ENCODE assay signal across 20 cellular contexts in the genomic region with DNA sequence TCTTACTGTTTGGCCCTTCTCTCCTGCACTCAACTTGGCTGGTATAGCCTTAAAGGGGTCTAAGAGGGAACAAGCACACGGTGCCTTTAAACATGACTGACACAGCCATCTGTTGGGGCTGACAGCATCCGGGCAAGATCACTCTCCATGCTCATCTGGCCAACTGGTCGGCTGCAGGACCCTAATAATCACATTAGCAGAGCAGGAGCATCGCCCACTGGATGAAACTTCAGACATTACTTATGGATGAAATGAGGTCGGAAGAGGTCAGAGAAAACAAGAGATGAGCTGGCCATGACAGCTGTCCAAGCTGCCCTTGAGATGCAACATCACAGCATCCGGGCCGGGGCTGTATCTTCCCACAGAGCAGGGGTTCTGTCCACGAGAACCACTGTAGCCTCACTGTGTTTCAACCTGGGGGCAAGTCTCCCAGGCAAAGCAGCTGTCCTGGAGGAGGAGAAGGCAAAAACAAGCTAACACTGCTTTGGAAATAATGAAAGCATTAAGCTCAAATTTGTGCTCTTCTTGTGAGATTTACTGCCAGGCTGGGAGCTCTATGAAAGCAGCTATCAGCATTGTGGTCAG.
DNase-seq lines count a peak whose midpoint lies in the region; ATAC-seq and TF ChIP-seq lines count a peak whose summit lies in the region.
"Had no signal": no experiment of that assay in that cellular context is flagged by ENCODE, and none has a peak within 500 bp of the region (broad histone marks: within the 10 kb centered on the region; RNA-seq: fewer than 3 reads in every experiment).

No MANE protein-coding gene starts in this region.

- H3K27ac ChIP-seq in osteoblast (ENCODE audit: low read depth, low read length) (no peak overlapping the region), heart left ventricle (no peak overlapping the region)
- H3K27ac ChIP-seq: BLaER1 had no signal

- no peak overlapping the region for H3K4me2 ChIP-seq in osteoblast (ENCODE audit: insufficient read depth, low read length)
- H3K4me2 ChIP-seq: BLaER1 had no signal

- no peak for ATAC-seq in heart left ventricle

- no peak for TF ChIP-seq POLR2A in heart left ventricle (IDR thresholded peaks at IDR 0.05)

- H3K4me3 ChIP-seq in BE2C (ENCODE audit: low read depth, low read length): no peak overlapping the region; the same call in 1 of the 2 replicates
- H3K4me3 ChIP-seq in osteoblast (ENCODE audit: insufficient read depth, low read length): no peak overlapping the region
- no peak overlapping the region for H3K4me3 ChIP-seq in heart left ventricle
- H3K4me3 ChIP-seq: BLaER1, HAP-1 had no signal

- intact Hi-C loops in heart left ventricle (cut with DNase I): no loop called here
- intact Hi-C loops in cardiac septum (cut with DNase I): no loop called here

- TF ChIP-seq CTCF in BE2C (IDR thresholded peaks at IDR 0.05; ENCODE audit: low read depth, low read length): no peak
- TF ChIP-seq CTCF in osteoblast (IDR thresholded peaks at IDR 0.05; ENCODE audit: extremely low read depth, low read depth, low read length): no peak
- TF ChIP-seq CTCF in heart left ventricle (IDR thresholded peaks at IDR 0.05): no peak

- H3K9me3 ChIP-seq in BE2C (no peaks in the 10 kb centered on the region), osteoblast (ENCODE audit: low read depth, low read length) (no peaks in the 10 kb centered on the region), heart left ventricle (no peaks in the 10 kb centered on the region)
- H3K9me3 ChIP-seq: BLaER1, HAP-1 had no signal

- no peaks in the 10 kb centered on the region for H3K79me2 ChIP-seq in osteoblast (ENCODE audit: insufficient read depth, low read length)

- WGBS in heart left ventricle, 4 donors: 76 to 84% (median 83%) methylated on average over 8 of the region's 8 CpGs

- no peak overlapping the region for H2AFZ ChIP-seq in osteoblast (ENCODE audit: low read length)

- no peaks in the 10 kb centered on the region for H3K27me3 ChIP-seq in BE2C
- peaks cover 27% of the 10 kb centered on the region for H3K27me3 ChIP-seq in osteoblast (ENCODE audit: insufficient read depth, low read length)
- peaks cover 0 to 18% (median 3%) of the 10 kb centered on the region in 9 donors for H3K27me3 ChIP-seq in heart left ventricle
- H3K27me3 ChIP-seq: BLaER1 had no signal

- no peaks in the 10 kb centered on the region for H4K20me1 ChIP-seq in osteoblast (ENCODE audit: insufficient read depth, low read length)
- H4K20me1 ChIP-seq: BLaER1 had no signal

- DNase-seq in BE2C (peak; percentile 67), NCI-H82 treated with DMSO at 0.1 percent for 48 hours (lab: John Stamatoyannopoulos, UW; ENCODE audit: unreplicated experiment) (peak; percentile 11), amniotic epithelial cell (ENCODE audit: low read depth) (peak; percentile 33), osteoblast (ENCODE audit: insufficient read length, low spot score, missing footprints) (peak; percentile 4), heart left ventricle (no peak), DMS114 treated with DMSO at 0.1 percent for 48 hours (lab: John Stamatoyannopoulos, UW; ENCODE audit: unreplicated experiment) (no peak), cardiac septum (ENCODE audit: low spot score) (no peak), mesenteric fat pad (ENCODE audit: low spot score) (no peak)
- DNase-seq: CD4-positive, CD25-positive, alpha-beta regulatory T cell; DMS53; GOT3; HFFc6; KBM-7; MM.1S; NCI-H1694; NCI-H2029 treated with DMSO at 0.1 percent for 48 hours; NCI-H526 treated with DMSO at 0.1 percent for 48 hours; SIG-M5 had no signal

- H3K4me1 ChIP-seq in BE2C (peaks cover 32% of the 10 kb centered on the region), osteoblast (ENCODE audit: insufficient read depth, low read length) (no peaks in the 10 kb centered on the region), heart left ventricle (no peaks in the 10 kb centered on the region)
- H3K4me1 ChIP-seq: BLaER1, HAP-1 had no signal

- H3K36me3 ChIP-seq in BE2C (no peaks in the 10 kb centered on the region), osteoblast (ENCODE audit: insufficient read depth, low read length) (no peaks in the 10 kb centered on the region), heart left ventricle (no peaks in the 10 kb centered on the region)
- H3K36me3 ChIP-seq: BLaER1, HAP-1 had no signal

Comparison
In these comparisons a context has a peak if more than half of its experiments do, and no peak if none do; other contexts are left out.
1. DNase-seq: peak in BE2C (single experiment), NCI-H82 treated with DMSO at 0.1 percent for 48 hours (single experiment), amniotic epithelial cell (single experiment) and osteoblast (single experiment); none in heart left ventricle (0 of 5), DMS114 treated with DMSO at 0.1 percent for 48 hours (single experiment), cardiac septum (single experiment) and mesenteric fat pad (single experiment).